13 cellular contexts compared by ENCODE assay signal in genomic region chr1:162235261-162235780, GRCh38.
DNase-seq lines count a peak whose midpoint lies in the region; ATAC-seq and TF ChIP-seq lines count a peak whose summit lies in the region.
"Had no signal": no experiment of that assay in that cellular context is flagged by ENCODE, and none has a peak within 500 bp of the region (broad histone marks: within the 10 kb centered on the region; RNA-seq: fewer than 3 reads in every experiment).

No MANE protein-coding gene starts in this region.

- no peaks in the 10 kb centered on the region for H3K36me3 Mint-ChIP-seq in osteocyte (ENCODE audit: unreplicated experiment)
- H3K36me3 Mint-ChIP-seq: activated naive CD8-positive, alpha-beta T cell treated with anti-CD3 and anti-CD28 coated beads for 36 hours had no signal

- peak; percentile 50 to 71 for ATAC-seq in left cardiac atrium
- no peak for ATAC-seq in Panc1
- ATAC-seq in gastroesophageal sphincter: peak; percentile 31
- no peak for ATAC-seq in GM21528 (IDR thresholded peaks at IDR 0.05; ENCODE audit: low FRiP score, unreplicated experiment)

- H3K9me3 Mint-ChIP-seq in osteocyte (ENCODE audit: unreplicated experiment): no peaks in the 10 kb centered on the region
- H3K9me3 Mint-ChIP-seq: activated naive CD8-positive, alpha-beta T cell treated with anti-CD3 and anti-CD28 coated beads for 36 hours had no signal

- no peak for TF ChIP-seq EP300 in gastroesophageal sphincter (IDR thresholded peaks at IDR 0.05)

- no peak for TF ChIP-seq POLR2A in gastroesophageal sphincter (IDR thresholded peaks at IDR 0.05)

- no peaks in the 10 kb centered on the region for H3K4me1 Mint-ChIP-seq in osteocyte (ENCODE audit: unreplicated experiment)
- H3K4me1 Mint-ChIP-seq: activated naive CD8-positive, alpha-beta T cell treated with anti-CD3 and anti-CD28 coated beads for 36 hours had no signal

- H3K27ac ChIP-seq in Panc1 (ENCODE audit: low read length) (peak overlapping the region; percentile 46; the same call in 1 of the 2 replicates), gastroesophageal sphincter (no peak overlapping the region)
- H3K27ac ChIP-seq: thoracic aorta had no signal

- in situ Hi-C loops in Panc1 (cut with HindIII; ENCODE audit: low pct_unique_long_range_greater_than_20kb, low sequenced_read_pairs): no loop called here

- H3K4me1 ChIP-seq in Panc1 (ENCODE audit: control insufficient read depth, insufficient read depth, low read length) (peaks cover 76% of the 10 kb centered on the region), gastroesophageal sphincter (peaks cover 0 to 8% (median 5%) of the 10 kb centered on the region in 3 donors)

- H3K27me3 Mint-ChIP-seq in osteocyte (ENCODE audit: unreplicated experiment): peaks cover 23% of the 10 kb centered on the region

- no peaks in the 10 kb centered on the region for H3K9me3 ChIP-seq in Panc1 (ENCODE audit: control insufficient read depth, insufficient read depth, low read depth, low read length)
- no peaks in the 10 kb centered on the region for H3K9me3 ChIP-seq in gastroesophageal sphincter
- H3K9me3 ChIP-seq: thoracic aorta had no signal

- DNase-seq in left cardiac atrium (no peak), cardiac septum (ENCODE audit: low spot score) (no peak), Panc1 (ENCODE audit: low read depth, low spot score) (no peak), Kasumi-1 (lab: John Stamatoyannopoulos, UW) (no peak), osteocyte (ENCODE audit: extremely low spot score, unreplicated experiment) (no peak), NCI-H146 (lab: John Stamatoyannopoulos, UW) (no peak)
- DNase-seq: activated naive CD8-positive, alpha-beta T cell treated with anti-CD3 and anti-CD28 coated beads for 36 hours; effector memory CD4-positive, alpha-beta T cell; GF-D8; NCI-H1436 had no signal

- TF ChIP-seq CTCF in Panc1 (IDR thresholded peaks at IDR 0.05) (no peak), gastroesophageal sphincter (IDR thresholded peaks at IDR 0.05) (no peak), osteocyte (IDR thresholded peaks at IDR 0.05) (no peak)

- POLR2A ChIA-PET in Panc1 (lab: Charles Lee): no interaction called here

- H3K4me3 Mint-ChIP-seq in osteocyte (ENCODE audit: unreplicated experiment): no peak overlapping the region
- H3K4me3 Mint-ChIP-seq: activated naive CD8-positive, alpha-beta T cell treated with anti-CD3 and anti-CD28 coated beads for 36 hours had no signal

- BruUV-seq in Panc1 (replicated peaks; lab: Mats Ljungman, UMichigan): no TSS peak

- H3K27me3 ChIP-seq in Panc1 (ENCODE audit: control insufficient read depth, insufficient read depth, low read length) (no peaks in the 10 kb centered on the region), gastroesophageal sphincter (no peaks in the 10 kb centered on the region)

- intact Hi-C loops in left cardiac atrium (cut with DNase I) (no loop called here), cardiac septum (cut with DNase I) (no loop called here), Panc1 (cut with micrococcal nuclease; ENCODE audit: unreplicated experiment) (no loop called here)

- H3K4me3 ChIP-seq in Panc1 (ENCODE audit: low read depth in 2 of 2, low read length in 2 of 2) (no peak overlapping the region), gastroesophageal sphincter (no peak overlapping the region)
- H3K4me3 ChIP-seq: thoracic aorta had no signal

- WGBS in gastroesophageal sphincter (ENCODE audit: low coverage in 1 of 2), 2 donors: 80 to 91% methylated on average over 4 to 5 of the region's 7 CpGs

- no peaks in the 10 kb centered on the region for H3K36me3 ChIP-seq in Panc1 (ENCODE audit: control insufficient read depth, insufficient read depth, low read length)
- H3K36me3 ChIP-seq in gastroesophageal sphincter: no peaks in the 10 kb centered on the region
- H3K36me3 ChIP-seq: thoracic aorta had no signal

- CTCF ChIA-PET in Panc1 (lab: Charles Lee): no interaction called here

- no peak overlapping the region for H3K27ac Mint-ChIP-seq in osteocyte (ENCODE audit: unreplicated experiment)
- H3K27ac Mint-ChIP-seq: activated naive CD8-positive, alpha-beta T cell treated with anti-CD3 and anti-CD28 coated beads for 36 hours had no signal

Comparison
In these comparisons a context has a peak if more than half of its experiments do, and no peak if none do; other contexts are left out.
1. ATAC-seq: peak in left cardiac atrium (2 of 2) and gastroesophageal sphincter (single experiment); none in Panc1 (single experiment) and GM21528 (single experiment).